Comparison of ENCODE assay signal across 10 cellular contexts in genomic region chr1:86788300-86789206, GRCh38.
A peak's percentile ranks its signal among the peaks of the same experiment; 100 is the strongest.
DNase-seq lines count a peak whose midpoint lies in the region; ATAC-seq and TF ChIP-seq lines count a peak whose summit lies in the region.
"Had no signal": no experiment of that assay in that cellular context is flagged by ENCODE, and none has a peak within 500 bp of the region (broad histone marks: within the 10 kb centered on the region; RNA-seq: fewer than 3 reads in every experiment).

No MANE protein-coding gene starts in this region.

- POLR2A ChIA-PET in AG04450 (lab: Yijun Ruan, JAX): interaction anchor here (0.6 kb wide), 1 partner anchor 540 kb away, joined by 4 read pairs; the partner anchor contains the start of gene LMO4

- DNase-seq in AG04450 (ENCODE audit: low read depth, low spot score) (no peak), MV-4-11 (lab: John Stamatoyannopoulos, UW) (peak; percentile 96), astrocyte of the spinal cord (ENCODE audit: low read depth, low spot score) (peak; percentile 85), kidney tubule cell (ENCODE audit: low spot score) (peak; percentile 88), 8988T (no peak)
- no peak for DNase-seq in stimulated activated naive CD4-positive, alpha-beta T cell (lab: John Stamatoyannopoulos, UW)
- DNase-seq: CD4-positive, CD25-positive, alpha-beta regulatory T cell had no signal

- TF ChIP-seq CTCF in AG04450 (IDR thresholded peaks at IDR 0.05; ENCODE audit: low read depth, low read length): no peak
- TF ChIP-seq CTCF in astrocyte of the spinal cord (IDR thresholded peaks at IDR 0.05; ENCODE audit: low read depth, low read length): no peak

- CTCF ChIA-PET in AG04450 (lab: Charles Lee): interaction anchor here (0.5 to 1.7 kb wide), 2 partner anchors 8 to 307 kb away, joined by 3 to 5 read pairs; no protein-coding TSS in a partner anchor

- H3K27me3 ChIP-seq in AG04450 (ENCODE audit: control insufficient read depth, insufficient read depth, low read length): no peaks in the 10 kb centered on the region

- in situ Hi-C loops in astrocyte of the spinal cord (cut with HindIII; ENCODE audit: low sequenced_read_pairs): no loop called here

- peak overlapping the region; percentile 63 for H3K27ac ChIP-seq in AG04450 (ENCODE audit: low read depth, low read length)
- H3K27ac ChIP-seq: SK-N-MC had no signal

- H3K4me3 ChIP-seq in AG04450 (ENCODE audit: low read depth, low read length): no peak overlapping the region
- H3K4me3 ChIP-seq in astrocyte of the spinal cord (ENCODE audit: low read depth, low read length): no peak overlapping the region
- H3K4me3 ChIP-seq: SK-N-MC had no signal

- no peaks in the 10 kb centered on the region for H3K9me3 ChIP-seq in AG04450 (ENCODE audit: control insufficient read depth, insufficient read depth, low read length)

- ATAC-seq in HG02571 (IDR thresholded peaks at IDR 0.05; ENCODE audit: unreplicated experiment) (no peak), HG02870 (IDR thresholded peaks at IDR 0.05; ENCODE audit: unreplicated experiment) (no peak)

Comparison
In these comparisons a context has a peak if more than half of its experiments do, and no peak if none do; other contexts are left out.
1. DNase-seq: peak in MV-4-11 (single experiment), astrocyte of the spinal cord (single experiment) and kidney tubule cell (single experiment); none in AG04450 (single experiment), 8988T (single experiment) and stimulated activated naive CD4-positive, alpha-beta T cell (0 of 6).